Comparison of ENCODE assay signal across 9 cellular contexts in genomic region chr1:44811234-44811633, GRCh38. TPM values are rescaled to one million over a fixed set of nuclear protein-coding genes. Genes with fewer than 3 reads are reported as not detected.
DNase-seq lines count a peak whose midpoint lies in the region; ATAC-seq and TF ChIP-seq lines count a peak whose summit lies in the region.
"Had no signal": no experiment of that assay in that cellular context is flagged by ENCODE, and none has a peak within 500 bp of the region (broad histone marks: within the 10 kb centered on the region; RNA-seq: fewer than 3 reads in every experiment).

No MANE protein-coding gene starts in this region.

- H3K27ac ChIP-seq in uterus, result peak overlapping the region; percentile 99 to 100

- TF ChIP-seq CTCF in chondrocyte (IDR thresholded peaks at IDR 0.05) (peak; percentile 31), natural killer cell (IDR thresholded peaks at IDR 0.05) (no peak), uterus (IDR thresholded peaks at IDR 0.05) (no peak)

- H3K4me1 Mint-ChIP-seq in chondrocyte (ENCODE audit: low read depth), result peaks cover 67% of the 10 kb centered on the region
- H3K4me1 Mint-ChIP-seq in natural killer cell, result peaks cover 38 to 51% of the 10 kb centered on the region in 2 donors

- DNase-seq in cardiac septum (ENCODE audit: low spot score), result peak; percentile 38
- DNase-seq in Right ventricle myocardium inferior (ENCODE audit: missing footprints), result no peak
- DNase-seq in chondrocyte (ENCODE audit: low spot score), result peak; percentile 22
- no peak for DNase-seq in natural killer cell
- DNase-seq in uterus, result peak; percentile 11 to 13
- no peak for DNase-seq in NCI-H82 treated with DMSO at 0.1 percent for 48 hours (lab: John Stamatoyannopoulos, UW; ENCODE audit: unreplicated experiment)
- DNase-seq: stimulated activated naive CD4-positive, alpha-beta T cell treated with Interleukin-2 at 50 U/mL for 16 hours had no signal

- H3K4me1 ChIP-seq in uterus, result peaks cover 21 to 50% of the 10 kb centered on the region in 2 donors

- H3K9me3 Mint-ChIP-seq in chondrocyte (ENCODE audit: low read depth) (no peaks in the 10 kb centered on the region), natural killer cell (no peaks in the 10 kb centered on the region)

- no peak overlapping the region for H3K4me3 ChIP-seq in uterus

- H3K27me3 ChIP-seq in uterus, result no peaks in the 10 kb centered on the region

- no peak for TF ChIP-seq POLR2A in uterus (IDR thresholded peaks at IDR 0.05)

- H3K4me3 Mint-ChIP-seq in chondrocyte (ENCODE audit: unreplicated experiment), result peak overlapping the region; percentile 36
- H3K4me3 Mint-ChIP-seq in natural killer cell, result peak overlapping the region; percentile 43

- intact Hi-C loops in cardiac septum (cut with DNase I) (no loop called here), Right ventricle myocardium inferior (cut with DNase I) (no loop called here), natural killer cell (cut with micrococcal nuclease) (no loop called here), uterus (cut with DNase I; ENCODE audit: low total_unique reads) (no loop called here)

- no peaks in the 10 kb centered on the region for H3K9me3 ChIP-seq in uterus

- H3K36me3 ChIP-seq in uterus, result no peaks in the 10 kb centered on the region

- H3K36me3 Mint-ChIP-seq in chondrocyte (ENCODE audit: low read depth) (peaks cover 15% of the 10 kb centered on the region), natural killer cell (no peaks in the 10 kb centered on the region)

- ATAC-seq in Right ventricle myocardium inferior (no peak), natural killer cell (no peak), GM21515 (IDR thresholded peaks at IDR 0.05; ENCODE audit: unreplicated experiment) (no peak), HG02840 (IDR thresholded peaks at IDR 0.05; ENCODE audit: low FRiP score, unreplicated experiment) (no peak)

- H3K27me3 Mint-ChIP-seq in chondrocyte (ENCODE audit: low read depth) (no peaks in the 10 kb centered on the region), natural killer cell (ENCODE audit: low read depth in 2 of 2) (no peaks in the 10 kb centered on the region)

- peak overlapping the region; percentile 100 for H3K27ac Mint-ChIP-seq in chondrocyte (ENCODE audit: unreplicated experiment)
- peak overlapping the region; percentile 87 to 95 for H3K27ac Mint-ChIP-seq in natural killer cell

RNA-seq across cellular contexts. Expression of gene BTBD19, which starts 2.9 kb away (rescaled TPM):
- total RNA-seq in cardiac septum (4.4 TPM), Right ventricle myocardium inferior (2.8 TPM), chondrocyte (43.4 to 46.5 TPM (median 44.1 TPM) in 3 replicates), natural killer cell (1 to 10 TPM; 4.4 to 5.7 (median 4.9) TPM), uterus (10 to 100 TPM in 1 of 4 donors, 1 to 10 TPM in 3; 3.8 to 41.9 (median 6.6) TPM)

RNA-seq across cellular contexts. Expression of gene DYNLT4, which starts 4.1 kb away (rescaled TPM):
- total RNA-seq in cardiac septum, result not detected
- total RNA-seq in Right ventricle myocardium inferior, result 1.0 TPM
- not detected in 3 replicates for total RNA-seq in chondrocyte
- 1 to 10 TPM in 1 of 3 donors, under 1 TPM in 1, not detected in 1; 0.96 to 1.2 TPM for total RNA-seq in natural killer cell
- total RNA-seq in uterus, result 1 to 10 TPM in 1 of 4 donors, not detected in 3; 4.4 TPM

RNA-seq across cellular contexts. Expression of gene PLK3, which starts 11.1 kb away (rescaled TPM):
- total RNA-seq in cardiac septum (8.4 TPM), Right ventricle myocardium inferior (6.4 TPM), chondrocyte (24.2 to 30.0 TPM (median 29.0 TPM) in 3 replicates), natural killer cell (10 to 100 TPM; 39.5 to 89.2 (median 78.1) TPM), uterus (10 to 100 TPM in 3 of 4 donors, 1 to 10 TPM in 1; 1.8 to 36.6 (median 21.1) TPM)

RNA-seq across cellular contexts. Expression of gene BEST4, which starts 23.3 kb away (rescaled TPM):
- total RNA-seq in cardiac septum (0.11 TPM), Right ventricle myocardium inferior (not detected), chondrocyte (0.19 to 0.37 TPM (median 0.33 TPM) in 3 replicates), natural killer cell (under 1 TPM; 0.18 to 0.33 (median 0.28) TPM), uterus (1 to 10 TPM in 1 of 4 donors, under 1 TPM in 1, not detected in 2; 0.21 to 1.0 TPM)

RNA-seq across cellular contexts. Expression of gene PTCH2, which starts 31.8 kb away (rescaled TPM):
- total RNA-seq in cardiac septum (0.35 TPM), Right ventricle myocardium inferior (0.43 TPM), chondrocyte (1.3 to 2.0 TPM (median 1.3 TPM) in 3 replicates), natural killer cell (1 to 10 TPM; 1.8 to 3.1 (median 2.4) TPM), uterus (1 to 10 TPM; 3.1 to 8.1 (median 5.4) TPM)

Comparison
In these comparisons a context has a peak if more than half of its experiments do, and no peak if none do; other contexts are left out.
1. DNase-seq: peak in cardiac septum (single experiment), chondrocyte (single experiment) and uterus (2 of 2); none in Right ventricle myocardium inferior (single experiment), natural killer cell (single experiment) and NCI-H82 treated with DMSO at 0.1 percent for 48 hours (single experiment).